In the genomic region with DNA sequence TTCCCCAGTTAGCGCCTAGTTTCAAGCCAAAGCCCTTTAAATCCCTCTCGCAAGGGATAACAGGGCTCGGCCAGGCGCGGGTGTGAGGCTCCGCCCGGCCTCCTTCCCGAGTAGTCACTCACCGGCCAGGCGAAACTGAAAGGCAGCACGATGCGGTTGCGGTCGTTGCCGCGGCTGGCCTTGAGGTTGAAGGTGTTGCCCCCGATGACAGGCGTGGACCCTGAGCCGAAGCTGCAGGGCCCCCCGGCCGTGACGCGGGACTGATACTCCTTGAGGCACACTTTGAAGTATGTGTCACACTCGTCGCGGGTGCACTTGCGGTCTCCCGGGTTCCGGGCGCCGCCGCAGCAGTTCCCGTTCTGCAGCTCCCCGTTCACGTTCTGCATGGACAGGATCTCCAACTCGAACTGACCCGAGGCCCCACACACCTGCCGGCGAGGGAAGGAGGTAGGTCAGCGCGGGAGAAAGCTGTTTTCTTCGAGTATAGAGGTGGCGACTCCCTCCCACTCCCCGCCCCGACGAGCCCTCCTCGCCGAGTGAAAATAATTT, we compare ENCODE assay signal across 8 cellular contexts. TPM values are rescaled to one million over a fixed set of nuclear protein-coding genes. Genes with fewer than 3 reads are reported as not detected.
A peak's percentile ranks its signal among the peaks of the same experiment; 100 is the strongest.
DNase-seq lines count a peak whose midpoint lies in the region; ATAC-seq and TF ChIP-seq lines count a peak whose summit lies in the region.

No MANE protein-coding gene starts in this region.

- H3K27ac Mint-ChIP-seq in endothelial cell (ENCODE audit: unreplicated experiment) (peak overlapping the region; percentile 77), mesothelial cell of epicardium (peak overlapping the region; percentile 94)

- H3K27me3 Mint-ChIP-seq in endothelial cell (ENCODE audit: unreplicated experiment) (peaks cover 6% of the 10 kb centered on the region), mesothelial cell of epicardium (ENCODE audit: low read depth) (peaks cover 6% of the 10 kb centered on the region)

- H3K4me1 Mint-ChIP-seq in endothelial cell (ENCODE audit: unreplicated experiment) (peaks cover 53% of the 10 kb centered on the region), mesothelial cell of epicardium (peaks cover 46% of the 10 kb centered on the region)

- H3K9me3 Mint-ChIP-seq in endothelial cell (ENCODE audit: unreplicated experiment) = no peaks in the 10 kb centered on the region
- no peaks in the 10 kb centered on the region for H3K9me3 Mint-ChIP-seq in mesothelial cell of epicardium

- peaks cover 39% of the 10 kb centered on the region for H3K36me3 Mint-ChIP-seq in endothelial cell (ENCODE audit: low read depth, unreplicated experiment)
- peaks cover 3% of the 10 kb centered on the region for H3K36me3 Mint-ChIP-seq in mesothelial cell of epicardium

- ATAC-seq in GM21529 (IDR thresholded peaks at IDR 0.05; ENCODE audit: unreplicated experiment) (no peak), GM18858 (IDR thresholded peaks at IDR 0.05; ENCODE audit: unreplicated experiment) (no peak)

- TF ChIP-seq CTCF in GM10266 (IDR thresholded peaks at IDR 0.05; ENCODE audit: control insufficient read depth, insufficient read depth, low read depth, missing control alignments) (no peak), endothelial cell (IDR thresholded peaks at IDR 0.05; ENCODE audit: unreplicated experiment) (no peak), mesothelial cell of epicardium (IDR thresholded peaks at IDR 0.05; ENCODE audit: unreplicated experiment) (no peak)

- peak overlapping the region; percentile 77 for H3K27ac ChIP-seq in substantia nigra (ENCODE audit: low read depth, low read length, poor library complexity, severe bottlenecking)

- peak overlapping the region; percentile 93 for H3K4me3 Mint-ChIP-seq in endothelial cell (ENCODE audit: unreplicated experiment)
- H3K4me3 Mint-ChIP-seq in mesothelial cell of epicardium = peak overlapping the region; percentile 98

- DNase-seq in GM10266 (ENCODE audit: extremely low spot score) (peak; percentile 62), MV-4-11 (lab: John Stamatoyannopoulos, UW) (peak; percentile 34), endothelial cell (ENCODE audit: low spot score) (peak; percentile 39), mesothelial cell of epicardium (ENCODE audit: low spot score in 2 of 2, unreplicated experiment in 2 of 2) (peak in 1 of 2 experiments; percentile 57), substantia nigra (lab: John Stamatoyannopoulos, UW) (peak in 31 of 49 donors; percentile 5 to 69 (median 29))
- peak; percentile 53 for DNase-seq in activated CD4-positive, CD25-positive, alpha-beta regulatory T cell treated with anti-CD3 and anti-CD28 coated beads, Interleukin-2, amount 50 U/mL, for 72 hours

RNA-seq across cellular contexts. Expression of gene JAG1, which starts 1.1 kb away (rescaled TPM):
- total RNA-seq in endothelial cell (ENCODE audit: unreplicated experiment) (172 TPM), mesothelial cell of epicardium (70.6 to 74.1 TPM (median 70.9 TPM) in 3 replicates)
